17 cellular contexts compared by ENCODE assay signal in the genomic region with DNA sequence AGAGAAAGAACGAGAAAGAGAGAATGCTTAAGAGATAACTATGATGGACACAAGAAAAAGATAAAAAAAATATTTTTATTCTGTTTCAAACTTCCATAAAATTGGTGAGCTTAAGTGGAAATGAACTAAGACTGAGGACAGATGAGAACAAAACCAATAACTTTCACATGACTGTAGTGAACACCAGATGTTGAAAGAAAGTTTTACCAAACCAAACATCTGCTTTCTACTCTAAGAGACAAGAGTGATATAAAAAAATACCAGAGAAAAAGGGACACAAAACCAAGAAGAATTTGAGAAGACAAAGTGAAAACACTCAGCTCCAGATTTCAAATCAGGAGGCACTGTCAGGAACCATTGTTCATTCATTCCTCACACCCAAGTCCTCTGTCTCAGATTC.
A peak's percentile ranks its signal among the peaks of the same experiment; 100 is the strongest.
DNase-seq lines count a peak whose midpoint lies in the region; ATAC-seq, FAIRE-seq and TF ChIP-seq lines count a peak whose summit lies in the region.
"Had no signal": no experiment of that assay in that cellular context is flagged by ENCODE, and none has a peak within 500 bp of the region (broad histone marks: within the 10 kb centered on the region; RNA-seq: fewer than 3 reads in every experiment).

No MANE protein-coding gene starts in this region.

- H3K4me3 ChIP-seq in AG10803 (ENCODE audit: low read length): no peak overlapping the region
- H3K4me3 ChIP-seq: GM12878 had no signal

- no peak for TF ChIP-seq CTCF in AG10803 (conservative IDR thresholded peaks at IDR 0.05; ENCODE audit: low read length)
- no peak for TF ChIP-seq CTCF in GM13977 (IDR thresholded peaks at IDR 0.05; ENCODE audit: extremely low read depth, insufficient read depth, missing control alignments)

- no peaks in the 10 kb centered on the region for H3K36me3 Mint-ChIP-seq in activated CD4-positive, alpha-beta T cell treated with anti-CD3 and anti-CD28 coated beads, Interleukin-2, amount 10 ng/mL, durations not matched to agents 24 days and 14 days (ENCODE audit: low read depth)
- H3K36me3 Mint-ChIP-seq in activated T-helper 2 cell treated with anti-CD3 and anti-CD28 coated beads, Interferon-gamma antibody, Interleukin-2, Interleukin-4, amounts not matched to agents 10 μg/mL and 5 μg/mL and 100 μg/mL, durations not matched to agents 14 hours and 24 hours and 36 hours (ENCODE audit: low read depth): peaks cover 9% of the 10 kb centered on the region

- H3K4me3 Mint-ChIP-seq in activated CD4-positive, alpha-beta T cell treated with anti-CD3 and anti-CD28 coated beads, Interleukin-2, amount 10 ng/mL, durations not matched to agents 24 days and 14 days: no peak overlapping the region
- no peak overlapping the region for H3K4me3 Mint-ChIP-seq in activated T-helper 2 cell treated with anti-CD3 and anti-CD28 coated beads, Interferon-gamma antibody, Interleukin-2, Interleukin-4, amounts not matched to agents 10 μg/mL and 5 μg/mL and 100 μg/mL, durations not matched to agents 14 hours and 24 hours and 36 hours (ENCODE audit: low read depth)
- H3K4me3 Mint-ChIP-seq: CD4-positive, alpha-beta T cell; HFFc6 had no signal

- intact Hi-C loops in activated CD4-positive, alpha-beta T cell treated with anti-CD3 and anti-CD28 coated beads, Interleukin-2, amount 10 ng/mL, durations not matched to agents 24 days and 14 days (cut with micrococcal nuclease): no loop called here
- intact Hi-C loops in activated T-helper 2 cell treated with anti-CD3 and anti-CD28 coated beads, Interferon-gamma antibody, Interleukin-2, Interleukin-4, amounts not matched to agents 10 μg/mL and 5 μg/mL and 100 μg/mL, durations not matched to agents 14 hours and 24 hours and 36 hours (cut with micrococcal nuclease): loop anchor here (1.0 to 5.0 kb wide), 4 partner anchors 40 to 550 kb away; partner anchors contain the start of genes CEP97 and PCNP

- no peak for FAIRE-seq in H54 (lab: Jason Lieb, UNC)
- FAIRE-seq: GM12878, GM19239, H1 had no signal

- H3K9me3 Mint-ChIP-seq in activated CD4-positive, alpha-beta T cell treated with anti-CD3 and anti-CD28 coated beads, Interleukin-2, amount 10 ng/mL, durations not matched to agents 24 days and 14 days: peaks cover 8% of the 10 kb centered on the region
- H3K9me3 Mint-ChIP-seq in activated T-helper 2 cell treated with anti-CD3 and anti-CD28 coated beads, Interferon-gamma antibody, Interleukin-2, Interleukin-4, amounts not matched to agents 10 μg/mL and 5 μg/mL and 100 μg/mL, durations not matched to agents 14 hours and 24 hours and 36 hours: peaks cover 18% of the 10 kb centered on the region
- H3K9me3 Mint-ChIP-seq: HFFc6 had no signal

- no peaks in the 10 kb centered on the region for H3K27me3 Mint-ChIP-seq in activated CD4-positive, alpha-beta T cell treated with anti-CD3 and anti-CD28 coated beads, Interleukin-2, amount 10 ng/mL, durations not matched to agents 24 days and 14 days
- H3K27me3 Mint-ChIP-seq in activated T-helper 2 cell treated with anti-CD3 and anti-CD28 coated beads, Interferon-gamma antibody, Interleukin-2, Interleukin-4, amounts not matched to agents 10 μg/mL and 5 μg/mL and 100 μg/mL, durations not matched to agents 14 hours and 24 hours and 36 hours (ENCODE audit: low read depth): no peaks in the 10 kb centered on the region

- peak overlapping the region; percentile 56 for H3K27ac Mint-ChIP-seq in activated CD4-positive, alpha-beta T cell treated with anti-CD3 and anti-CD28 coated beads, Interleukin-2, amount 10 ng/mL, durations not matched to agents 24 days and 14 days
- peak overlapping the region; percentile 96 for H3K27ac Mint-ChIP-seq in activated T-helper 2 cell treated with anti-CD3 and anti-CD28 coated beads, Interferon-gamma antibody, Interleukin-2, Interleukin-4, amounts not matched to agents 10 μg/mL and 5 μg/mL and 100 μg/mL, durations not matched to agents 14 hours and 24 hours and 36 hours
- H3K27ac Mint-ChIP-seq: CD4-positive, alpha-beta T cell; HFFc6 had no signal

- ATAC-seq in GM18870 (IDR thresholded peaks at IDR 0.05; ENCODE audit: unreplicated experiment): no peak
- ATAC-seq: GM12878 had no signal

- no peak for DNase-seq in activated CD4-positive, alpha-beta T cell treated with anti-CD3 and anti-CD28 coated beads, Interleukin-2, amount 10 ng/mL, durations not matched to agents 24 days and 14 days
- no peak for DNase-seq in activated CD4-positive, alpha-beta T cell treated with anti-CD3 and anti-CD28 coated beads, Interleukin-2, amount 50 U/mL, for 4 hours
- DNase-seq in AG10803 (ENCODE audit: low read depth): peak; percentile 54
- DNase-seq in activated T-helper 2 cell treated with anti-CD3 and anti-CD28 coated beads, Interferon-gamma antibody, Interleukin-2, Interleukin-4, amounts not matched to agents 10 μg/mL and 5 μg/mL and 100 μg/mL, durations not matched to agents 14 hours and 24 hours and 36 hours (ENCODE audit: low spot score): no peak
- peak; percentile 43 for DNase-seq in fibroblast of peridontal ligament (ENCODE audit: extremely low read depth)
- DNase-seq in GM13977 (ENCODE audit: low spot score): no peak
- DNase-seq in H54 (ENCODE audit: insufficient read length, low spot score): no peak
- DNase-seq: 8988T; C1 segment of cervical spinal cord; CD4-positive, alpha-beta T cell; DMS79; HCEC 1CT; HFFc6 had no signal

- peaks cover 4% of the 10 kb centered on the region for H3K4me1 Mint-ChIP-seq in activated CD4-positive, alpha-beta T cell treated with anti-CD3 and anti-CD28 coated beads, Interleukin-2, amount 10 ng/mL, durations not matched to agents 24 days and 14 days
- H3K4me1 Mint-ChIP-seq in activated T-helper 2 cell treated with anti-CD3 and anti-CD28 coated beads, Interferon-gamma antibody, Interleukin-2, Interleukin-4, amounts not matched to agents 10 μg/mL and 5 μg/mL and 100 μg/mL, durations not matched to agents 14 hours and 24 hours and 36 hours (ENCODE audit: low read depth): peaks cover 36% of the 10 kb centered on the region

- in situ Hi-C loops in GM13977 (cut with MboI; ENCODE audit: low pct_unique_long_range_greater_than_20kb, low sequenced_read_pairs, unreplicated experiment): no loop called here

- TF ChIP-seq POLR2A in H54 (IDR thresholded peaks at IDR 0.05; ENCODE audit: low read depth, low read length): no peak

Comparison
In these comparisons a context has a peak if more than half of its experiments do, and no peak if none do; other contexts are left out.
1. DNase-seq: peak in AG10803 (single experiment) and fibroblast of peridontal ligament (single experiment); none in activated CD4-positive, alpha-beta T cell treated with anti-CD3 and anti-CD28 coated beads, Interleukin-2, amount 10 ng/mL, durations not matched to agents 24 days and 14 days (single experiment), activated CD4-positive, alpha-beta T cell treated with anti-CD3 and anti-CD28 coated beads, Interleukin-2, amount 50 U/mL, for 4 hours (0 of 2), activated T-helper 2 cell treated with anti-CD3 and anti-CD28 coated beads, Interferon-gamma antibody, Interleukin-2, Interleukin-4, amounts not matched to agents 10 μg/mL and 5 μg/mL and 100 μg/mL, durations not matched to agents 14 hours and 24 hours and 36 hours (single experiment), GM13977 (single experiment) and H54 (single experiment).